ENCODE assay signal across 13 cellular contexts in the genomic region with DNA sequence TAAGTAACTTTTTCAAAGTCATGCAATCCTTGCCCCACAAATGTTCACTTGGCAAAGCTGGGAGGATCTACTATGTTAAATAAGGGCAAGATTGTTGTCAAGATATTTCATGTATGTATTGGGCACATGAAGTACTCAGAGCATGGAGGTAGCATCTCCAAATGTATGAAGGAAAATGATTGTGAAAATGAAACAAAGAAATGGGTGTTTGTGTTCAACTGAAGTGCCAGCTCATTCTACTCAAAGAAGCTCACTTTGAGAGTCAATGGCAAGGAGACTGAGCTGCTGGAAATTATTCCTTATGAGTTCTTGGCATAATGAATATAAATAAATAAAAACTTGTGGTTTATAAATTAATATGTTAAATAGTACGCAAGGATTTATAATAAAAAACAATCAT.
"Had no signal": no experiment of that assay in that cellular context is flagged by ENCODE, and none has a peak within 500 bp of the region (broad histone marks: within the 10 kb centered on the region; RNA-seq: fewer than 3 reads in every experiment).

No MANE protein-coding gene starts in this region.

- H3K27me3 ChIP-seq: hepatocyte, right lobe of liver, tibial artery, uterus had no signal

- H3K4me1 ChIP-seq: psoas muscle, right lobe of liver, tibial artery, uterus had no signal

- H2AFZ ChIP-seq: hepatocyte had no signal

- ATAC-seq: psoas muscle; right lobe of liver; stimulated activated effector memory CD8-positive, alpha-beta T cell treated with anti-CD3 and anti-CD28 coated beads, Interleukin-12 subunit alpha, Interleukin-12 subunit beta, amount 100 ng/mL, for 72 hours had no signal

- H3K27ac ChIP-seq: coronary artery, hepatocyte, psoas muscle, right lobe of liver, tibial artery, uterus had no signal

- H3K4me3 ChIP-seq: coronary artery, hepatocyte, psoas muscle, right lobe of liver, tibial artery, uterus had no signal

- H3K79me2 ChIP-seq: hepatocyte had no signal

- H3K36me3 ChIP-seq: right lobe of liver, tibial artery, uterus had no signal

- DNase-seq: activated CD4-positive, alpha-beta T cell treated with anti-CD3 and anti-CD28 coated beads, Interleukin-2, amount 50 U/mL, for 1 hour; activated CD4-positive, CD25-positive, alpha-beta regulatory T cell; activated T-cell treated with anti-CD3 and anti-CD28 coated beads for 4 hours; central memory CD4-positive, alpha-beta T cell; effector CD8-positive, alpha-beta T cell; nephron progenitor cell; psoas muscle; right lobe of liver; tibial artery; uterus had no signal

- H3K9me3 ChIP-seq: psoas muscle, right lobe of liver, tibial artery, uterus had no signal

- H3K4me2 ChIP-seq: hepatocyte had no signal
